ENCODE assay signal across 15 cellular contexts in the genomic region with DNA sequence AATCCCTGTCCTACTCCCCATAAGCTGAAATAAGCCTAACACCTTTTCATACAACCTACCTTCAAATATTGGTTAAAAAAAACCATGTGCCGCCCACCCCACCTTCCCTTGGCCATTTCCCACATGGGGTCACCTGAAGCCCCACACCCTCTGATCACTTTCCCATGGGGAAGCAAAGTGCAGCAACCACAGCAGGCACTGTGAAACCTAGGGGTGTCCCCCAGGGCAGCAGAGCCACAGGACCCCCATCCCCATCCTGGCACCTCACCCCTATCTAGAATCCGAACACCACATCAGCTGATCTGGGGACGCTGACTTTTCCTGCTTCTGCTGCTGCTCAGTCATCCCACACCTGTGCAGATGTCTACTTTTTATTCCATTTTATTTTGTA. TPM values are rescaled to one million over a fixed set of nuclear protein-coding genes. Genes with fewer than 3 reads are reported as not detected.
A peak's percentile ranks its signal among the peaks of the same experiment; 100 is the strongest.
DNase-seq lines count a peak whose midpoint lies in the region; ATAC-seq lines count a peak whose summit lies in the region.
"Had no signal": no experiment of that assay in that cellular context is flagged by ENCODE, and none has a peak within 500 bp of the region (broad histone marks: within the 10 kb centered on the region; RNA-seq: fewer than 3 reads in every experiment).

No MANE protein-coding gene starts in this region.

- intact Hi-C loops in activated naive CD4-positive, alpha-beta T cell treated with anti-CD3 and anti-CD28 coated beads for 36 hours (cut with micrococcal nuclease) = loop anchor here (1.0 to 5.0 kb wide), 7 partner anchors 20 to 289 kb away; a partner anchor contains a TSS

- H3K4me3 Mint-ChIP-seq in activated naive CD4-positive, alpha-beta T cell treated with anti-CD3 and anti-CD28 coated beads, Interleukin-2, amount 50 U/mL, for 24 hours = no peak overlapping the region
- H3K4me3 Mint-ChIP-seq in activated naive CD4-positive, alpha-beta T cell treated with anti-CD3 and anti-CD28 coated beads for 36 hours = no peak overlapping the region
- no peak overlapping the region for H3K4me3 Mint-ChIP-seq in stimulated activated effector memory CD8-positive, alpha-beta T cell treated with anti-CD3 and anti-CD28 coated beads, Interleukin-12 subunit alpha, Interleukin-12 subunit beta, amount 100 ng/mL, for 72 hours
- H3K4me3 Mint-ChIP-seq: CD4-positive, alpha-beta memory T cell; GM23338; H9 had no signal

- H3K27ac Mint-ChIP-seq in activated naive CD4-positive, alpha-beta T cell treated with anti-CD3 and anti-CD28 coated beads, Interleukin-2, amount 50 U/mL, for 24 hours = peak overlapping the region; percentile 74
- no peak overlapping the region for H3K27ac Mint-ChIP-seq in activated naive CD4-positive, alpha-beta T cell treated with anti-CD3 and anti-CD28 coated beads for 36 hours
- peak overlapping the region; percentile 41 for H3K27ac Mint-ChIP-seq in stimulated activated effector memory CD8-positive, alpha-beta T cell treated with anti-CD3 and anti-CD28 coated beads, Interleukin-12 subunit alpha, Interleukin-12 subunit beta, amount 100 ng/mL, for 72 hours
- H3K27ac Mint-ChIP-seq: GM23338, H9 had no signal

- peaks cover 10% of the 10 kb centered on the region for H3K4me1 Mint-ChIP-seq in activated naive CD4-positive, alpha-beta T cell treated with anti-CD3 and anti-CD28 coated beads, Interleukin-2, amount 50 U/mL, for 24 hours
- H3K4me1 Mint-ChIP-seq in activated naive CD4-positive, alpha-beta T cell treated with anti-CD3 and anti-CD28 coated beads for 36 hours (ENCODE audit: low read depth) = peaks cover 9% of the 10 kb centered on the region
- H3K4me1 Mint-ChIP-seq in stimulated activated effector memory CD8-positive, alpha-beta T cell treated with anti-CD3 and anti-CD28 coated beads, Interleukin-12 subunit alpha, Interleukin-12 subunit beta, amount 100 ng/mL, for 72 hours = peaks cover 14% of the 10 kb centered on the region
- H3K4me1 Mint-ChIP-seq: H9 had no signal

- H3K27me3 Mint-ChIP-seq in activated naive CD4-positive, alpha-beta T cell treated with anti-CD3 and anti-CD28 coated beads, Interleukin-2, amount 50 U/mL, for 24 hours = peaks cover 13% of the 10 kb centered on the region
- H3K27me3 Mint-ChIP-seq in activated naive CD4-positive, alpha-beta T cell treated with anti-CD3 and anti-CD28 coated beads for 36 hours (ENCODE audit: low read depth) = peaks cover 3% of the 10 kb centered on the region

- no peaks in the 10 kb centered on the region for H3K9me3 Mint-ChIP-seq in activated naive CD4-positive, alpha-beta T cell treated with anti-CD3 and anti-CD28 coated beads, Interleukin-2, amount 50 U/mL, for 24 hours
- H3K9me3 Mint-ChIP-seq in activated naive CD4-positive, alpha-beta T cell treated with anti-CD3 and anti-CD28 coated beads for 36 hours = no peaks in the 10 kb centered on the region
- H3K9me3 Mint-ChIP-seq in stimulated activated effector memory CD8-positive, alpha-beta T cell treated with anti-CD3 and anti-CD28 coated beads, Interleukin-12 subunit alpha, Interleukin-12 subunit beta, amount 100 ng/mL, for 72 hours = no peaks in the 10 kb centered on the region
- H3K9me3 Mint-ChIP-seq: CD4-positive, alpha-beta memory T cell; GM23338 had no signal

- no peaks in the 10 kb centered on the region for H3K36me3 Mint-ChIP-seq in activated naive CD4-positive, alpha-beta T cell treated with anti-CD3 and anti-CD28 coated beads, Interleukin-2, amount 50 U/mL, for 24 hours
- no peaks in the 10 kb centered on the region for H3K36me3 Mint-ChIP-seq in activated naive CD4-positive, alpha-beta T cell treated with anti-CD3 and anti-CD28 coated beads for 36 hours (ENCODE audit: low read depth)
- no peaks in the 10 kb centered on the region for H3K36me3 Mint-ChIP-seq in stimulated activated effector memory CD8-positive, alpha-beta T cell treated with anti-CD3 and anti-CD28 coated beads, Interleukin-12 subunit alpha, Interleukin-12 subunit beta, amount 100 ng/mL, for 72 hours
- H3K36me3 Mint-ChIP-seq: CD4-positive, alpha-beta memory T cell had no signal

- no peak for DNase-seq in activated naive CD4-positive, alpha-beta T cell treated with anti-CD3 and anti-CD28 coated beads for 36 hours
- DNase-seq in ecto neural progenitor cell (ENCODE audit: low spot score) (peak; percentile 20), left lobe of liver (ENCODE audit: low spot score) (peak; percentile 33), NCI-H2107 treated with DMSO at 0.1 percent for 48 hours (lab: John Stamatoyannopoulos, UW; ENCODE audit: unreplicated experiment) (no peak)
- no peak for DNase-seq in stimulated activated effector memory CD8-positive, alpha-beta T cell treated with anti-CD3 and anti-CD28 coated beads, Interleukin-12 subunit alpha, Interleukin-12 subunit beta, amount 100 ng/mL, for 72 hours (ENCODE audit: low spot score in 2 of 2)

- CTCF ChIA-PET in activated naive CD4-positive, alpha-beta T cell treated with anti-CD3 and anti-CD28 coated beads for 36 hours (lab: Charles Lee) = interaction anchor here (1.0 to 8.6 kb wide), 11 partner anchors 9 to 156 kb away, joined by 3 to 92 read pairs (median 9); a partner anchor contains a TSS

- no peak for ATAC-seq in left lobe of liver
- ATAC-seq in stimulated activated effector memory CD8-positive, alpha-beta T cell treated with anti-CD3 and anti-CD28 coated beads, Interleukin-12 subunit alpha, Interleukin-12 subunit beta, amount 100 ng/mL, for 72 hours = no peak

RNA-seq across cellular contexts. Expression of a gene that starts 19.9 kb away (rescaled TPM):
- 10 to 100 TPM; 32.2 to 33.6 TPM for total RNA-seq in activated naive CD4-positive, alpha-beta T cell treated with anti-CD3 and anti-CD28 coated beads for 36 hours
- 0.40 TPM for total RNA-seq in left lobe of liver
- total RNA-seq: A172, Calu3, Daoy, GM23338, H9 had no signal

RNA-seq across cellular contexts. Expression of a gene that starts 31.0 kb away (rescaled TPM):
- total RNA-seq in activated naive CD4-positive, alpha-beta T cell treated with anti-CD3 and anti-CD28 coated beads for 36 hours = not detected
- total RNA-seq in left lobe of liver = 0.25 TPM
- total RNA-seq: A172, A673, Calu3, Daoy, G401, GM23338, H4, H9 had no signal

Comparison
In these comparisons a context has a peak if more than half of its experiments do, and no peak if none do; other contexts are left out.
1. DNase-seq: peak in ecto neural progenitor cell (single experiment) and left lobe of liver (single experiment); none in activated naive CD4-positive, alpha-beta T cell treated with anti-CD3 and anti-CD28 coated beads for 36 hours (single experiment), stimulated activated effector memory CD8-positive, alpha-beta T cell treated with anti-CD3 and anti-CD28 coated beads, Interleukin-12 subunit alpha, Interleukin-12 subunit beta, amount 100 ng/mL, for 72 hours (0 of 2) and NCI-H2107 treated with DMSO at 0.1 percent for 48 hours (single experiment).
2. RNA of a gene that starts 19.9 kb away (total RNA-seq): 32.2 to 33.6 TPM in activated naive CD4-positive, alpha-beta T cell treated with anti-CD3 and anti-CD28 coated beads for 36 hours; 0.40 TPM in left lobe of liver (single experiment); every median in the first group is over 10 times any median in the second.